In genomic region chr3:181696641-181697230, GRCh38 we compare ENCODE assay signal across 20 cellular contexts. TPM values are rescaled to one million over a fixed set of nuclear protein-coding genes. Genes with fewer than 3 reads are reported as not detected.
A peak's percentile ranks its signal among the peaks of the same experiment; 100 is the strongest.
DNase-seq lines count a peak whose midpoint lies in the region; ATAC-seq and TF ChIP-seq lines count a peak whose summit lies in the region.
"Had no signal": no experiment of that assay in that cellular context is flagged by ENCODE, and none has a peak within 500 bp of the region (broad histone marks: within the 10 kb centered on the region; RNA-seq: fewer than 3 reads in every experiment).

No MANE protein-coding gene starts in this region.

- no peaks in the 10 kb centered on the region for H3K36me3 ChIP-seq in left ventricle myocardium inferior
- H3K36me3 ChIP-seq: right lobe of liver, uterus had no signal

- peaks cover 10% of the 10 kb centered on the region for H3K4me1 Mint-ChIP-seq in type B pancreatic cell (ENCODE audit: unreplicated experiment)

- H3K4me3 ChIP-seq in left ventricle myocardium inferior, result peak overlapping the region; percentile 62
- peak overlapping the region in 58 of 59 donors; percentile 7 to 93 (median 62) for H3K4me3 ChIP-seq in dorsolateral prefrontal cortex
- H3K4me3 ChIP-seq: GM12878, lung had no signal

- H3K9me3 ChIP-seq in left ventricle myocardium inferior (replicated peaks), result no peaks in the 10 kb centered on the region
- H3K9me3 ChIP-seq: right lobe of liver, SK-N-SH, uterus had no signal

- TF ChIP-seq CTCF in left ventricle myocardium inferior (IDR thresholded peaks at IDR 0.05; ENCODE audit: borderline replicate concordance) (no peak), dorsolateral prefrontal cortex (IDR thresholded peaks at IDR 0.05 in 54 of 56, conservative IDR thresholded peaks at IDR 0.05 in 2 of 56; ENCODE audit: low read depth in 1 of 56, partially characterized antibody in 56 of 56) (no peak), type B pancreatic cell (conservative IDR thresholded peaks at IDR 0.05) (no peak)

- intact Hi-C loops in left ventricle myocardium inferior (cut with micrococcal nuclease), result loop anchor here (5.0 kb wide), 1 partner anchor 369 kb away; no protein-coding TSS in a partner anchor
- intact Hi-C loops in Right ventricle myocardium superior (cut with DNase I), result no loop called here
- intact Hi-C loops in dorsolateral prefrontal cortex (cut with DNase I), result loop anchor here (5.0 kb wide), 2 partner anchors 79 to 84 kb away; no protein-coding TSS in a partner anchor

- H3K27ac ChIP-seq in left ventricle myocardium inferior (replicated peaks) (no peak overlapping the region), dorsolateral prefrontal cortex (peak overlapping the region; percentile 77 to 100 (median 98))
- H3K27ac ChIP-seq: right lobe of liver had no signal

- peaks cover 6% of the 10 kb centered on the region for H3K9me3 Mint-ChIP-seq in type B pancreatic cell
- H3K9me3 Mint-ChIP-seq: activated CD4-positive, alpha-beta memory T cell treated with anti-CD3 and anti-CD28 coated beads for 36 hours had no signal

- H3K4me3 Mint-ChIP-seq in type B pancreatic cell, result peak overlapping the region; percentile 20
- H3K4me3 Mint-ChIP-seq: activated CD4-positive, alpha-beta memory T cell treated with anti-CD3 and anti-CD28 coated beads for 36 hours had no signal

- H3K27me3 ChIP-seq in left ventricle myocardium inferior (ENCODE audit: low read depth) (peaks cover 82% of the 10 kb centered on the region), dorsolateral prefrontal cortex (peaks cover 0 to 51% (median 13%) of the 10 kb centered on the region in 45 donors)

- DNase-seq in left ventricle myocardium inferior, result no peak
- no peak for DNase-seq in Right ventricle myocardium superior
- DNase-seq in dorsolateral prefrontal cortex, result no peak
- DNase-seq in middle frontal gyrus (ENCODE audit: extremely low spot score, low spot score), result peak; percentile 2
- no peak for DNase-seq in type B pancreatic cell (ENCODE audit: extremely low spot score, unreplicated experiment)
- no peak for DNase-seq in LoVo (ENCODE audit: low spot score)
- no peak for DNase-seq in NCI-H345 (lab: John Stamatoyannopoulos, UW)
- DNase-seq in NCI-H1436 treated with DMSO at 0.1 percent for 48 hours (lab: John Stamatoyannopoulos, UW), result no peak
- DNase-seq: activated CD4-positive, alpha-beta memory T cell treated with anti-CD3 and anti-CD28 coated beads for 36 hours; GOT3; NCI-H1694; NCI-H510A treated with DMSO at 0.1 percent for 48 hours; right lobe of liver; SK-N-SH; stimulated activated CD4-positive, alpha-beta T cell treated with anti-CD3 and anti-CD28 coated beads, Interleukin-2, amount 100 ng/mL, for 48 hours; uterus had no signal

- H3K36me3 Mint-ChIP-seq in type B pancreatic cell, result no peaks in the 10 kb centered on the region

- no peak overlapping the region for H3K27ac Mint-ChIP-seq in type B pancreatic cell
- H3K27ac Mint-ChIP-seq: activated CD4-positive, alpha-beta memory T cell treated with anti-CD3 and anti-CD28 coated beads for 36 hours had no signal

- peaks cover 60% of the 10 kb centered on the region for H3K27me3 Mint-ChIP-seq in type B pancreatic cell

- ATAC-seq in Right ventricle myocardium superior (ENCODE audit: poor library complexity), result no peak
- ATAC-seq: GM12878 had no signal

- peaks cover 21% of the 10 kb centered on the region for H3K4me1 ChIP-seq in left ventricle myocardium inferior

RNA-seq across cellular contexts. Expression of gene SOX2, which starts 15.0 kb away (rescaled TPM):
- total RNA-seq in left ventricle myocardium inferior, result 0.16 TPM
- 0.32 TPM for total RNA-seq in Right ventricle myocardium superior
- 100 to 1,000 TPM in 10 of 120 experiments, 10 to 100 TPM in 110; 34.2 to 159 (median 72.8) TPM for total RNA-seq in dorsolateral prefrontal cortex
- 20.5 and 70.4 TPM in 2 replicates for total RNA-seq in type B pancreatic cell (ENCODE audit: low replicate concordance)
- total RNA-seq: activated CD4-positive, alpha-beta memory T cell treated with anti-CD3 and anti-CD28 coated beads for 36 hours; dermis microvascular lymphatic vessel endothelial cell; G401; right lobe of liver had no signal

Comparison
In these comparisons a context has a peak if more than half of its experiments do, and no peak if none do; other contexts are left out.
1. RNA of gene SOX2, which starts 15.0 kb away (total RNA-seq): 34.2 to 159 TPM in dorsolateral prefrontal cortex and 20.5 to 70.4 TPM in type B pancreatic cell; 0.32 TPM in Right ventricle myocardium superior (single experiment) and 0.16 TPM in left ventricle myocardium inferior (single experiment); every median in the first group is over 10 times any median in the second.